Comparison of ENCODE assay signal across 22 cellular contexts in the genomic region with DNA sequence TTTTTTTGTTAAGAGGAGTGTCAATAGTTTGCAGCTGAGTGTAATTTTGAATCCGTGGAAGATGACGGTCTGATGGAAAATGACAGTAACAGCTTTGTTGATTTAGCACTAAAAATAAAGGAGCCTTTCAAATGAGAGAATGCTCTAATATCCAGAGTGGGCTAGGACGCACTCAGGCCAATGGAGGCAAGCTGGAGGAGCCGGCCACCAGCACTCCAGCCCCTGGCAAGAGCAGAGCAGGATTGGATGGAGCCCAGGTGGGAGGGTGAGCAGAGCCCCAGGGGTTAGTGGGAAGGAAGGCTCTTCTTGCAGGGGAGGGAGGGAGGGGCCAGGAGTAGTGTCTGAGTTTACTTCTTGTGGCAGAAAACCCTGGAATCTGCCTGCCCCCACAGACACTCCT.
DNase-seq lines count a peak whose midpoint lies in the region; ATAC-seq and TF ChIP-seq lines count a peak whose summit lies in the region.
"Had no signal": no experiment of that assay in that cellular context is flagged by ENCODE, and none has a peak within 500 bp of the region (broad histone marks: within the 10 kb centered on the region; RNA-seq: fewer than 3 reads in every experiment).

No MANE protein-coding gene starts in this region.

- TF ChIP-seq CTCF in VCaP (conservative IDR thresholded peaks at IDR 0.05): no peak
- TF ChIP-seq CTCF in left lung (IDR thresholded peaks at IDR 0.05): no peak
- TF ChIP-seq CTCF in uterus (IDR thresholded peaks at IDR 0.05): no peak

- H3K9me3 ChIP-seq in left lung (no peaks in the 10 kb centered on the region), uterus (no peaks in the 10 kb centered on the region)
- H3K9me3 ChIP-seq: right lobe of liver, SK-N-SH had no signal

- DNase-seq in Right ventricle myocardium inferior (ENCODE audit: missing footprints) (no peak), cardiac septum (ENCODE audit: low spot score) (no peak), left lung (peak in 1 of 2 donors; percentile 49), uterus (peak; percentile 43 to 80), mesenteric fat pad (ENCODE audit: low spot score) (no peak)
- no peak for DNase-seq in stimulated activated CD4-positive, alpha-beta T cell treated with anti-CD3 and anti-CD28 coated beads, Interleukin-4, amount 100 ng/mL, for 24 hours
- DNase-seq: activated CD4-positive, alpha-beta memory T cell treated with anti-CD3 and anti-CD28 coated beads for 36 hours; activated effector memory CD4-positive, alpha-beta T cell treated with Interleukin-2 at 50 U/mL for 16 hours; erythroblast; foreskin fibroblast; GOT3; mesenchymal stem cell; naive B cell; NCI-H1694 treated with DMSO at 0.1 percent for 48 hours; occipital lobe; right lobe of liver; SK-N-SH; stimulated activated CD4-positive, alpha-beta T cell treated with anti-CD3 and anti-CD28 coated beads, Interleukin-15, amount 100 ng/mL, for 24 hours; stimulated activated CD8-positive, alpha-beta memory T cell treated with anti-CD3 and anti-CD28 coated beads, Interleukin-4, amount 100 ng/mL, for 48 hours had no signal

- ATAC-seq in Right ventricle myocardium inferior (peak; percentile 80), left lung (peak; percentile 46), HG03378 (IDR thresholded peaks at IDR 0.05; ENCODE audit: unreplicated experiment) (no peak)
- ATAC-seq: right lobe of liver, WTC11 had no signal

- TF ChIP-seq POLR2A in uterus (IDR thresholded peaks at IDR 0.05): no peak

- H3K36me3 ChIP-seq in left lung: no peaks in the 10 kb centered on the region
- H3K36me3 ChIP-seq in uterus: no peaks in the 10 kb centered on the region
- H3K36me3 ChIP-seq: right lobe of liver had no signal

- H3K27ac ChIP-seq in VCaP (peak overlapping the region; percentile 77), left lung (peak overlapping the region in 1 of 2 donors; percentile 13), uterus (peak overlapping the region; percentile 17 to 34)
- H3K27ac ChIP-seq: right lobe of liver had no signal

- no peaks in the 10 kb centered on the region for H3K4me1 ChIP-seq in left lung
- H3K4me1 ChIP-seq in uterus: peaks cover 3 to 6% of the 10 kb centered on the region in 2 donors
- H3K4me1 ChIP-seq: right lobe of liver had no signal

- intact Hi-C loops in Right ventricle myocardium inferior (cut with DNase I): loop anchor here (10.0 kb wide), 1 partner anchor 1132 kb away; a partner anchor contains a TSS
- intact Hi-C loops in cardiac septum (cut with DNase I): no loop called here
- intact Hi-C loops in left lung (cut with DNase I): no loop called here
- intact Hi-C loops in uterus (cut with DNase I; ENCODE audit: low total_unique reads): no loop called here

- H3K27me3 ChIP-seq in left lung: no peaks in the 10 kb centered on the region
- no peaks in the 10 kb centered on the region for H3K27me3 ChIP-seq in uterus
- H3K27me3 ChIP-seq: right lobe of liver had no signal

- H3K4me3 ChIP-seq in left lung (no peak overlapping the region), uterus (no peak overlapping the region)
- H3K4me3 ChIP-seq: right lobe of liver had no signal

Comparison
In these comparisons a context has a peak if more than half of its experiments do, and no peak if none do; other contexts are left out.
1. DNase-seq: peak in uterus (2 of 2); none in Right ventricle myocardium inferior (single experiment), cardiac septum (single experiment), mesenteric fat pad (single experiment) and stimulated activated CD4-positive, alpha-beta T cell treated with anti-CD3 and anti-CD28 coated beads, Interleukin-4, amount 100 ng/mL, for 24 hours (single experiment).